ENCODE assay signal across 15 cellular contexts in the genomic region with DNA sequence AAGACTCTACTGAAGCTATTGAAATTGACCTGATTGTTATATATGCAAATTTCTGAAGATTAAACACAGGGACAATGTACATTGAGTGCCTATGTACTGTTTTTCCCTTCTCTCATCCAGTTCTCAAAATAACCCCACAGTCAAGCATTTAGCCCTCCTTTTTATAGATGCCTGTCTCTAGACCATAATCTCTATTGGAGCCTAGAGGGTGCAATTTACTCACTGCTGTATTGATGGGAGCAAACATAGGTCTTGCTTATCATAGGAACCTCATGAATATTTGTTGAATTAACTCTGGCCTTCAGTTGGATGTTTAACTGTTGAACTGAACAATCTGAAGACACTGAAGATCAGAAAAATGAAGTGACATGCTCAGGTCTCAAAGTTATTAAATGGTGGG.
"Had no signal": no experiment of that assay in that cellular context is flagged by ENCODE, and none has a peak within 500 bp of the region (broad histone marks: within the 10 kb centered on the region; RNA-seq: fewer than 3 reads in every experiment).

No MANE protein-coding gene starts in this region.

- H3K9me3 ChIP-seq: esophagus squamous epithelium, prostate gland had no signal

- DNase-seq: activated CD4-positive, alpha-beta T cell treated with anti-CD3 and anti-CD28 coated beads, Interleukin-2, amount 50 U/mL, for 48 hours; activated naive CD4-positive, alpha-beta T cell treated with anti-CD3 and anti-CD28 coated beads for 36 hours; activated naive CD8-positive, alpha-beta T cell treated with anti-CD3 and anti-CD28 coated beads, Interleukin-2, amount 50 U/mL, for 24 hours; activated T-cell treated with anti-CD3 and anti-CD28 coated beads, Interleukin-2, amount 50 U/mL, for 1 hour; aorta; cerebellar nuclear complex; effector CD8-positive, alpha-beta T cell; esophagus squamous epithelium; glutamatergic neuron; immature natural killer cell; stimulated activated naive CD8-positive, alpha-beta T cell treated with anti-CD3 and anti-CD28 coated beads, Interleukin-15, amount 100 ng/mL, for 72 hours; WERI-Rb-1 had no signal

- H3K36me3 ChIP-seq: esophagus squamous epithelium, prostate gland, WERI-Rb-1 had no signal

- H3K4me3 ChIP-seq: esophagus squamous epithelium, lung, prostate gland had no signal

- H3K27me3 ChIP-seq: esophagus squamous epithelium had no signal

- H3K27ac ChIP-seq: esophagus squamous epithelium, prostate gland, WERI-Rb-1 had no signal

- ATAC-seq: activated naive CD8-positive, alpha-beta T cell treated with anti-CD3 and anti-CD28 coated beads, Interleukin-2, amount 50 U/mL, for 24 hours; sciatic nerve; stimulated activated naive CD8-positive, alpha-beta T cell treated with anti-CD3 and anti-CD28 coated beads, Interleukin-15, amount 100 ng/mL, for 72 hours had no signal

- H3K4me1 ChIP-seq: prostate gland had no signal
